ENCODE assay signal across 8 cellular contexts in genomic region chr9:137303031-137303892, GRCh38. TPM values are rescaled to one million over a fixed set of nuclear protein-coding genes. Genes with fewer than 3 reads are reported as not detected.
DNase-seq lines count a peak whose midpoint lies in the region; ATAC-seq and TF ChIP-seq lines count a peak whose summit lies in the region.

No MANE protein-coding gene starts in this region.

- H3K36me3 ChIP-seq in CD8-positive, alpha-beta T cell (ENCODE audit: insufficient read depth, low read length) = no peaks in the 10 kb centered on the region
- H3K36me3 ChIP-seq in esophagus (ENCODE audit: control insufficient read depth in 2 of 2, insufficient read depth in 2 of 2, low read length in 1 of 2) = peaks cover 0 to 2% of the 10 kb centered on the region in 2 donors
- peaks cover 6% of the 10 kb centered on the region for H3K36me3 ChIP-seq in neuron (ENCODE audit: insufficient read depth, low read length)

- intact Hi-C loops in CD8-positive, alpha-beta T cell (cut with DNase I, micrococcal nuclease) = loop anchor here (2.0 to 5.0 kb wide), 6 partner anchors 62 to 224 kb away; partner anchors contain the start of genes EXD3 (in 1 of the 2), NOXA1 (in 1 of the 2) and TUBB4B (in 1 of the 2)

- no peaks in the 10 kb centered on the region for H3K9me3 ChIP-seq in CD8-positive, alpha-beta T cell (ENCODE audit: low read length)
- H3K9me3 ChIP-seq in esophagus (ENCODE audit: control insufficient read depth in 2 of 2, insufficient read depth in 1 of 2, low read depth in 1 of 2, low read length in 1 of 2) = no peaks in the 10 kb centered on the region
- no peaks in the 10 kb centered on the region for H3K9me3 ChIP-seq in neuron (ENCODE audit: low read length)

- no peak for ATAC-seq in CD8-positive, alpha-beta T cell
- no peak for ATAC-seq in HG02938 (IDR thresholded peaks at IDR 0.05; ENCODE audit: unreplicated experiment)

- H3K4me3 Mint-ChIP-seq in CD8-positive, alpha-beta T cell = peak overlapping the region; percentile 45

- H2AFZ ChIP-seq in neuron (ENCODE audit: low read depth, low read length) = no peak overlapping the region

- H3K27me3 Mint-ChIP-seq in CD8-positive, alpha-beta T cell (ENCODE audit: low read depth) = peaks cover 10% of the 10 kb centered on the region

- H3K4me1 Mint-ChIP-seq in CD8-positive, alpha-beta T cell (ENCODE audit: low read depth) = peaks cover 16% of the 10 kb centered on the region

- H3K27me3 ChIP-seq in CD8-positive, alpha-beta T cell (ENCODE audit: insufficient read depth, low read length) = peaks cover 17% of the 10 kb centered on the region
- no peaks in the 10 kb centered on the region for H3K27me3 ChIP-seq in esophagus (ENCODE audit: control insufficient read depth in 1 of 2, insufficient read depth in 2 of 2, low read length in 2 of 2)
- H3K27me3 ChIP-seq in neuron (ENCODE audit: insufficient read depth, low read length) = no peaks in the 10 kb centered on the region

- no peaks in the 10 kb centered on the region for H3K36me3 Mint-ChIP-seq in CD8-positive, alpha-beta T cell

- no peak overlapping the region for H3K27ac Mint-ChIP-seq in CD8-positive, alpha-beta T cell

- H3K9me3 Mint-ChIP-seq in CD8-positive, alpha-beta T cell = no peaks in the 10 kb centered on the region

- H3K4me3 ChIP-seq in CD8-positive, alpha-beta T cell (ENCODE audit: low read depth, low read length) = no peak overlapping the region
- H3K4me3 ChIP-seq in LNCaP clone FGC (ENCODE audit: low read depth, low read length) (peak overlapping the region; percentile 56), esophagus (ENCODE audit: low read depth in 1 of 2, low read length in 2 of 2) (peak overlapping the region; percentile 52 to 76), neuron (ENCODE audit: low read length) (peak overlapping the region; percentile 30)

- WGBS in esophagus, 2 donors = 44 to 59% methylated on average over 27 of the region's 27 CpGs

- no peak overlapping the region for H3K27ac ChIP-seq in CD8-positive, alpha-beta T cell (ENCODE audit: low read depth, low read length)
- H3K27ac ChIP-seq in esophagus (ENCODE audit: low read depth in 2 of 2, low read length in 1 of 2) = peak overlapping the region; percentile 85 to 91

- POLR2A ChIA-PET in CD8-positive, alpha-beta T cell (lab: Charles Lee) = no interaction called here

- no peak for TF ChIP-seq CTCF in CD8-positive, alpha-beta T cell (IDR thresholded peaks at IDR 0.05)
- no peak for TF ChIP-seq CTCF in LNCaP clone FGC (IDR thresholded peaks at IDR 0.05; ENCODE audit: control insufficient read depth, extremely low read depth, insufficient read depth)

- no peak for DNase-seq in CD8-positive, alpha-beta T cell
- no peak for DNase-seq in LNCaP clone FGC (ENCODE audit: low read depth)
- no peak for DNase-seq in NCI-H2227 (lab: John Stamatoyannopoulos, UW; ENCODE audit: unreplicated experiment)
- DNase-seq in activated CD8-positive, alpha-beta memory T cell treated with anti-CD3 and anti-CD28 coated beads, Interleukin-2, amount 50 U/mL, for 48 hours = no peak
- DNase-seq in NCI-H82 (lab: John Stamatoyannopoulos, UW) = no peak

- peaks cover 48% of the 10 kb centered on the region for H3K4me1 ChIP-seq in CD8-positive, alpha-beta T cell (ENCODE audit: insufficient read depth, low read length)
- H3K4me1 ChIP-seq in esophagus (ENCODE audit: control insufficient read depth in 2 of 2, insufficient read depth in 2 of 2, low read length in 1 of 2) = peaks cover 10 to 44% of the 10 kb centered on the region in 2 donors
- peaks cover 73% of the 10 kb centered on the region for H3K4me1 ChIP-seq in neuron (ENCODE audit: insufficient read depth, low read length)

- CTCF ChIA-PET in CD8-positive, alpha-beta T cell (lab: Charles Lee) = interaction anchor here (0.6 to 1.8 kb wide), 6 partner anchors 13 to 356 kb away, joined by 3 to 7 read pairs (median 4); partner anchors contain the start of genes EXD3 and NOXA1

RNA-seq across cellular contexts. Expression of gene NRARP, which starts 1.2 kb away (rescaled TPM):
- total RNA-seq in CD8-positive, alpha-beta T cell = 1 to 10 TPM in 1 of 2 experiments, under 1 TPM in 1; 1.00 to 1.5 TPM
- 1 to 10 TPM; 1.6 to 7.8 TPM for polyA plus RNA-seq in esophagus

RNA-seq across cellular contexts. Expression of gene TOR4A, which starts 25.7 kb away (rescaled TPM):
- total RNA-seq in CD8-positive, alpha-beta T cell = under 1 TPM; 0.22 to 0.42 TPM
- polyA plus RNA-seq in esophagus = 1 to 10 TPM; 1.5 to 4.3 TPM

RNA-seq across cellular contexts. Expression of gene NELFB, which starts 48.1 kb away (rescaled TPM):
- total RNA-seq in CD8-positive, alpha-beta T cell = 10 to 100 TPM; 17.1 to 17.6 TPM
- polyA plus RNA-seq in esophagus = 10 to 100 TPM; 31.7 to 34.7 TPM

RNA-seq across cellular contexts. Expression of gene STPG3, which starts 52.2 kb away (rescaled TPM):
- under 1 TPM in 1 of 2 experiments, not detected in 1; 0.30 TPM for total RNA-seq in CD8-positive, alpha-beta T cell
- not detected for polyA plus RNA-seq in esophagus
